ENCODE assay signal across 1 cellular context in the genomic region with DNA sequence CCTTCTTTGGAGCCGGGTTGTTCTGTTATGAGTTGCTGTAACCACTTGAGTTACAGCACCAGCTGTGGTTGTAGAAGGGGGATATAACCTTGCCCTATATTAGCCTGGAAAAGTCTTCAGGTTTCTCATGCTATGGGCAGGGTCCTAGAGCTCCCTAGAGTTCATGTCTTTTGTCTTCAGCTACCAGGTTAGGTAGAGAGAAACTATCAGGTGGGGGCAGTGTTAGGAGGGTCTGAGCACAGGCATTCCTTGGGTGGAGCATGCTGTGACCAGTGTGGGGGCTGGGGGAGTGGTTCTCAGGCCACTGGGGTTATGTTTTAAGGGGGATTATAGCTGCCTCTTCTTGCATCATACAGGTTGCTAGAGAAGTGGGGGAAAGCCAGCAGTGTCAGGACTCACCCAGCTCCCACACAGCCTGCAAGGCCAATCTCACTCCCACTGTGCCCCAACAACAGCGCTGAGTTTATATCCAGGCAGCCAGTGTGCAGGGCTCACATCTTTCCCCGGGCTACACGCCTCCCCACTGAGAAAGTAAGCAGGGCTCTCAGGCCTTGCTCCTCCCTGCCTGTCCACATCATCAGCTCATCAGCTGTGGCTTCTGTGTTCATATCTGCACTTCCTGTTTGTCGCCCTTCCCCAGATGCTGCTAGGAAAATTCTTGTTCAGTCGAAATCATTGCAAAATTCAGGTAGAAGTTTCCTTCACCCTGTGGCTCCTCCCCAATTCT.
TF ChIP-seq lines count a peak whose summit lies in the region.

No MANE protein-coding gene starts in this region.

TF ChIP-seq in GM23338, 12 proteins besides CTCF, POLR2A, EP300 and RAD21 (continued from another document):
- TF ChIP-seq, protein P1, sequence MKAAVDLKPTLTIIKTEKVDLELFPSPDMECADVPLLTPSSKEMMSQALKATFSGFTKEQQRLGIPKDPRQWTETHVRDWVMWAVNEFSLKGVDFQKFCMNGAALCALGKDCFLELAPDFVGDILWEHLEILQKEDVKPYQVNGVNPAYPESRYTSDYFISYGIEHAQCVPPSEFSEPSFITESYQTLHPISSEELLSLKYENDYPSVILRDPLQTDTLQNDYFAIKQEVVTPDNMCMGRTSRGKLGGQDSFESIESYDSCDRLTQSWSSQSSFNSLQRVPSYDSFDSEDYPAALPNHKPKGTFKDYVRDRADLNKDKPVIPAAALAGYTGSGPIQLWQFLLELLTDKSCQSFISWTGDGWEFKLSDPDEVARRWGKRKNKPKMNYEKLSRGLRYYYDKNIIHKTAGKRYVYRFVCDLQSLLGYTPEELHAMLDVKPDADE (IDR thresholded peaks at IDR 0.05) = no peak
